Comparison of ENCODE assay signal across 1 cellular context in genomic region chr5:77638763-77639451, GRCh38.
TF ChIP-seq lines count a peak whose summit lies in the region.

No MANE protein-coding gene starts in this region.

TF ChIP-seq in H1, 55 proteins besides CTCF, POLR2A, EP300 and RAD21 (continued from another document):
- TF ChIP-seq CBX8 (IDR thresholded peaks at IDR 0.05; ENCODE audit: borderline replicate concordance, low read depth, low read length) (peak; percentile 12; the same call in 1 of the 2 replicates), RNF2 (IDR thresholded peaks at IDR 0.05; ENCODE audit: borderline replicate concordance, low read depth, low read length, missing control alignments, poor library complexity, severe bottlenecking) (peak; percentile 88), ASH2L (IDR thresholded peaks at IDR 0.05; ENCODE audit: low read length) (peak; percentile 67), NANOG (IDR thresholded peaks at IDR 0.05; ENCODE audit: insufficient read depth, low read depth, low read length, poor library complexity, severe bottlenecking) (no peak)
